Comparison of ENCODE assay signal across 9 cellular contexts in the genomic region with DNA sequence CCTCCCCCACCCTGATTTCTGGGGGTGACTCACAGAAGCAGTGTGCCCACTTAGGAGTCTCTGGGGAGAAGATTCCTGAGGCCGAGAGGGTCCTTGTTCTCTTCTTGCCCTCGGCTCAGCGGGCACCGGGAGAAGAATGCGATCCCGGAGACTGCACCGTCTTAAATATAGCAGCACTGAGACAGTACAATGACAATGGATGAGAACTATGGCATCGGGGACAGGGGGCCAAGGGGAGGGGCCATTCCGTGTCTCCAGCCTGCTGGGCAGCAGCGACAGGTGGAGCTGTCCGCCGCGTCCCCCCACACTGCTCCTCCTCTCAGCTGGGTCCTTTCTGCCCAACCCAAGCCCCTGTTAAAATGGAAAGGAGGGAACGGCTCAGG. TPM values are rescaled to one million over a fixed set of nuclear protein-coding genes. Genes with fewer than 3 reads are reported as not detected.
DNase-seq lines count a peak whose midpoint lies in the region; ATAC-seq, FAIRE-seq and TF ChIP-seq lines count a peak whose summit lies in the region.
"Had no signal": no experiment of that assay in that cellular context is flagged by ENCODE, and none has a peak within 500 bp of the region (broad histone marks: within the 10 kb centered on the region; RNA-seq: fewer than 3 reads in every experiment).

A gene (minus strand): TSS at position 138 of the 383 bp plus-strand sequence. CDS start 3,499 bp downstream, outside the sequence.

- peaks cover 26% of the 10 kb centered on the region for H3K4me1 Mint-ChIP-seq in astrocyte (ENCODE audit: low read depth, unreplicated experiment)

- no peak within 1 kb of the TSS for H3K4ac ChIP-seq in IMR-90 (ENCODE audit: low read depth, low read length)

- no peak within 1 kb of the TSS for H3K14ac ChIP-seq in IMR-90 (replicated peaks; ENCODE audit: low read depth, low read length)

- H2BK15ac ChIP-seq in IMR-90 (ENCODE audit: low read depth, low read length): no peak within 1 kb of the TSS

- H3K56ac ChIP-seq in IMR-90 (ENCODE audit: extremely low read depth, insufficient read depth, low read length): no peak within 1 kb of the TSS

- TF ChIP-seq CTCF in IMR-90 (conservative IDR thresholded peaks at IDR 0.05; ENCODE audit: low read depth, low read length) (no peak), astrocyte (IDR thresholded peaks at IDR 0.05; ENCODE audit: insufficient read depth, low read depth, low read length) (no peak)

- H3K4me2 ChIP-seq in IMR-90 (ENCODE audit: low read depth, low read length) (peak within 1 kb of the TSS; percentile 19; the same call in 1 of the 2 replicates), astrocyte (ENCODE audit: low read length) (peak within 1 kb of the TSS; percentile 89)

- H4K8ac ChIP-seq in IMR-90 (ENCODE audit: low read depth in 2 of 2, low read length in 2 of 2): no peak within 1 kb of the TSS

- H3K36me3 Mint-ChIP-seq in astrocyte (ENCODE audit: low read depth, unreplicated experiment): no peaks in the 10 kb centered on the region

- no peak within 1 kb of the TSS for H2BK5ac ChIP-seq in IMR-90 (ENCODE audit: low read depth, low read length, poor library complexity, severe bottlenecking)

- 0% methylated on average over 1 of the region's 14 CpGs; no CpG with 5 or more reads in 1 of the 2 experiments for WGBS in IMR-90 (ENCODE audit: extremely low coverage in 2 of 2, insufficient read length in 1 of 2), 2 experiments

- H3K9ac ChIP-seq in IMR-90 (ENCODE audit: low read depth, low read length) (no peak within 1 kb of the TSS), astrocyte (ENCODE audit: low read length) (peak within 1 kb of the TSS; percentile 39), skeletal muscle tissue (ENCODE audit: low read depth in 1 of 3, low read length in 3 of 3) (peak within 1 kb of the TSS; percentile 89 to 98 (median 97))

- no peak within 1 kb of the TSS for H2BK120ac ChIP-seq in IMR-90 (ENCODE audit: low read depth, low read length)

- H2AFZ ChIP-seq in IMR-90 (replicated peaks; ENCODE audit: low read length, poor library complexity) (peak within 1 kb of the TSS; percentile 60), astrocyte (ENCODE audit: low read depth, low read length) (peak within 1 kb of the TSS; percentile 77)

- H3K4me1 ChIP-seq in IMR-90 (ENCODE audit: control insufficient read depth, insufficient read depth, low read length) (peaks cover 3% of the 10 kb centered on the region; the same call in 1 of the 2 replicates), astrocyte (ENCODE audit: insufficient read depth, low read length) (peaks cover 32% of the 10 kb centered on the region), skeletal muscle tissue (ENCODE audit: control insufficient read depth in 3 of 3, insufficient read depth in 3 of 3, low read length in 3 of 3) (peaks cover 55 to 59% (median 56%) of the 10 kb centered on the region in 3 donors)

- H4K91ac ChIP-seq in IMR-90 (ENCODE audit: insufficient read depth, low read depth, low read length): no peak within 1 kb of the TSS

- H3K4me3 ChIP-seq in IMR-90 (ENCODE audit: insufficient read depth, low read depth, low read length) (no peak within 1 kb of the TSS), astrocyte (ENCODE audit: insufficient read depth, low read depth, low read length) (peak within 1 kb of the TSS; percentile 49), iPS-18c (ENCODE audit: insufficient read depth, low read depth, low read length) (peak within 1 kb of the TSS; percentile 25), skeletal muscle tissue (ENCODE audit: low read length in 3 of 3) (peak within 1 kb of the TSS; percentile 79 to 94 (median 81))
- H3K4me3 ChIP-seq: ovary had no signal

- peak within 1 kb of the TSS; percentile 2 for H3K27ac Mint-ChIP-seq in astrocyte (ENCODE audit: unreplicated experiment)

- no peak within 1 kb of the TSS for H3K27ac ChIP-seq in IMR-90 (ENCODE audit: insufficient read depth, low read length)
- no peak within 1 kb of the TSS for H3K27ac ChIP-seq in astrocyte (ENCODE audit: low read depth, low read length)
- H3K27ac ChIP-seq in skeletal muscle tissue (ENCODE audit: low read depth, low read length): peak within 1 kb of the TSS; percentile 98
- H3K27ac ChIP-seq: ovary had no signal

- H3K27me3 ChIP-seq in IMR-90 (ENCODE audit: control insufficient read depth, insufficient read depth, low read length) (peaks cover 44% of the 10 kb centered on the region), astrocyte (ENCODE audit: insufficient read depth, low read length) (peaks cover 7% of the 10 kb centered on the region), skeletal muscle tissue (ENCODE audit: control insufficient read depth in 3 of 3, insufficient read depth in 3 of 3, low read length in 3 of 3) (peaks cover 0 to 7% (median 2%) of the 10 kb centered on the region in 3 donors)
- H3K27me3 ChIP-seq: ovary had no signal

- no peaks in the 10 kb centered on the region for H3K9me1 ChIP-seq in IMR-90 (ENCODE audit: insufficient read depth, low read length)

- H3K9me3 ChIP-seq in IMR-90 (ENCODE audit: control insufficient read depth, insufficient read depth, low read length): no peaks in the 10 kb centered on the region
- H3K9me3 ChIP-seq in astrocyte (ENCODE audit: insufficient read depth, low read depth, low read length): no peaks in the 10 kb centered on the region
- H3K9me3 ChIP-seq in iPS-18c (ENCODE audit: control insufficient read depth, insufficient read depth, low read length): no peaks in the 10 kb centered on the region
- no peaks in the 10 kb centered on the region for H3K9me3 ChIP-seq in skeletal muscle tissue (ENCODE audit: control insufficient read depth in 3 of 3, low read length in 3 of 3)
- H3K9me3 ChIP-seq: ovary had no signal

- H3K36me3 ChIP-seq in IMR-90 (ENCODE audit: control insufficient read depth, insufficient read depth, low read length) (no peaks in the 10 kb centered on the region), astrocyte (ENCODE audit: insufficient read depth, low read length) (no peaks in the 10 kb centered on the region), skeletal muscle tissue (ENCODE audit: control insufficient read depth in 3 of 3, insufficient read depth in 3 of 3, low read length in 3 of 3) (peaks cover 4 to 19% (median 11%) of the 10 kb centered on the region in 3 donors)
- H3K36me3 ChIP-seq: ovary had no signal

- intact Hi-C loops in IMR-90 (cut with micrococcal nuclease): no loop called here

- BruUV-seq in IMR-90 (replicated peaks; lab: Mats Ljungman, UMichigan): no TSS peak

- no peak for TF ChIP-seq RAD21 in IMR-90 (IDR thresholded peaks at IDR 0.05; ENCODE audit: low read length)

- TF ChIP-seq POLR2A in IMR-90 (IDR thresholded peaks at IDR 0.05; ENCODE audit: low read depth, low read length): no peak
- TF ChIP-seq POLR2A in GM12892 (IDR thresholded peaks at IDR 0.05; ENCODE audit: low read depth, low read length): no peak

- no peaks in the 10 kb centered on the region for H3K79me1 ChIP-seq in IMR-90 (ENCODE audit: low read depth in 1 of 2, low read length in 2 of 2)

- H3K9me3 Mint-ChIP-seq in astrocyte (ENCODE audit: unreplicated experiment): no peaks in the 10 kb centered on the region

- H2AK5ac ChIP-seq in IMR-90 (ENCODE audit: low read depth, low read length): no peak within 1 kb of the TSS

- H3K27me3 Mint-ChIP-seq in astrocyte (ENCODE audit: low read depth, unreplicated experiment): peaks cover 6% of the 10 kb centered on the region

- no peak within 1 kb of the TSS for H4K5ac ChIP-seq in IMR-90 (ENCODE audit: low read depth, low read length)

- ATAC-seq in IMR-90 (ENCODE audit: low read depth): no peak
- no peak for ATAC-seq in GM18520 (IDR thresholded peaks at IDR 0.05; ENCODE audit: unreplicated experiment)

- H2AK9ac ChIP-seq in IMR-90 (replicated peaks; ENCODE audit: low read depth, low read length, poor library complexity): peak within 1 kb of the TSS; percentile 10

- H3K18ac ChIP-seq in IMR-90 (ENCODE audit: low read depth, low read length): no peak within 1 kb of the TSS

- H3K79me2 ChIP-seq in astrocyte (ENCODE audit: insufficient read depth, low read length): no peaks in the 10 kb centered on the region

- CTCF ChIA-PET in IMR-90 (lab: Yijun Ruan, JAX): interaction anchor here (0.5 kb wide), 1 partner anchor 81 kb away, joined by 4 read pairs; no protein-coding TSS in a partner anchor

- POLR2A ChIA-PET in IMR-90 (lab: Charles Lee; ENCODE audit: unreplicated experiment): no interaction called here

- FAIRE-seq in astrocyte (lab: Jason Lieb, UNC) (no peak), GM12892 (lab: Jason Lieb, UNC) (no peak)

- no peak for DNase-seq in IMR-90
- DNase-seq in astrocyte (ENCODE audit: low read depth): no peak
- no peak for DNase-seq in GM12892 (ENCODE audit: insufficient read length)
- no peak for DNase-seq in midbrain (lab: John Stamatoyannopoulos, UW)
- no peak for DNase-seq in NCI-H2196 treated with DMSO at 0.1 percent for 48 hours (lab: John Stamatoyannopoulos, UW; ENCODE audit: unreplicated experiment)

- peak within 1 kb of the TSS; percentile 69 for H3K4me3 Mint-ChIP-seq in astrocyte (ENCODE audit: unreplicated experiment)

- no peak within 1 kb of the TSS for H2BK20ac ChIP-seq in IMR-90 (ENCODE audit: low read depth, low read length)

- dilution Hi-C loops in IMR-90 (cut with HindIII; ENCODE audit: low sequenced_read_pairs, unreplicated experiment): no loop called here

- no peaks in the 10 kb centered on the region for H4K20me1 ChIP-seq in IMR-90 (ENCODE audit: insufficient read depth, low read length)
- H4K20me1 ChIP-seq in astrocyte (ENCODE audit: insufficient read depth, low read length): no peaks in the 10 kb centered on the region

- in situ Hi-C loops in IMR-90 (cut with MboI; ENCODE audit: low sequenced_read_pairs): no loop called here

- H3K23ac ChIP-seq in IMR-90 (ENCODE audit: low read depth, low read length): no peak within 1 kb of the TSS

TF ChIP-seq in IMR-90, 13 proteins besides CTCF, POLR2A, EP300 and RAD21 (continues in another document):
- TF ChIP-seq SMC3 (IDR thresholded peaks at IDR 0.05; ENCODE audit: low read depth, low read length) (no peak), CEBPB (IDR thresholded peaks at IDR 0.05; ENCODE audit: low read depth, low read length) (no peak), MAZ (IDR thresholded peaks at IDR 0.05; ENCODE audit: borderline replicate concordance, low read depth, low read length) (no peak)
- TF ChIP-seq, protein P1, sequence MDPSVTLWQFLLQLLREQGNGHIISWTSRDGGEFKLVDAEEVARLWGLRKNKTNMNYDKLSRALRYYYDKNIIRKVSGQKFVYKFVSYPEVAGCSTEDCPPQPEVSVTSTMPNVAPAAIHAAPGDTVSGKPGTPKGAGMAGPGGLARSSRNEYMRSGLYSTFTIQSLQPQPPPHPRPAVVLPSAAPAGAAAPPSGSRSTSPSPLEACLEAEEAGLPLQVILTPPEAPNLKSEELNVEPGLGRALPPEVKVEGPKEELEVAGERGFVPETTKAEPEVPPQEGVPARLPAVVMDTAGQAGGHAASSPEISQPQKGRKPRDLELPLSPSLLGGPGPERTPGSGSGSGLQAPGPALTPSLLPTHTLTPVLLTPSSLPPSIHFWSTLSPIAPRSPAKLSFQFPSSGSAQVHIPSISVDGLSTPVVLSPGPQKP (IDR thresholded peaks at IDR 0.05; ENCODE audit: borderline replicate concordance, low read depth, low read length): no peak

RNA-seq across cellular contexts. Expression of the gene that starts here (rescaled TPM):
- not detected in 2 replicates for total RNA-seq in IMR-90 (2012; rRNA removed)
- 0.03 TPM in 1 of 2 replicates, not detected in the other for polyA plus RNA-seq in IMR-90 (2012; rRNA removed)
- 0.01 TPM in 2 replicates for polyA plus RNA-seq in IMR-90 (2012; cell fraction: cytosol; rRNA removed)
- polyA plus RNA-seq in IMR-90 (2012; cell fraction: nucleus; rRNA removed; ENCODE audit: low replicate concordance): 0.01 TPM in 2 replicates
- 1.0 and 1.4 TPM in 2 replicates for total RNA-seq in astrocyte
- 340 TPM for total RNA-seq in skeletal muscle tissue
- polyA plus RNA-seq in GM12892 (2012; ENCODE audit: missing spikeins): not detected

Comparison
In these comparisons a context has a peak if more than half of its experiments do, and no peak if none do; other contexts are left out.
1. RNA of the gene that starts here (total RNA-seq): 340 TPM in skeletal muscle tissue (single experiment); 1.0 to 1.4 TPM in astrocyte and not detected in IMR-90; every median in the first group is over 100 times any median in the second.